ENCODE assay signal across 25 cellular contexts in genomic region chr18:51498085-51498855, GRCh38.
"Had no signal": no experiment of that assay in that cellular context is flagged by ENCODE, and none has a peak within 500 bp of the region (broad histone marks: within the 10 kb centered on the region; RNA-seq: fewer than 3 reads in every experiment).

No MANE protein-coding gene starts in this region.

- H3K27ac Mint-ChIP-seq: activated B cell treated with CpG ODN at 0.5 μM for 24 hours; activated CD4-positive, alpha-beta T cell treated with anti-CD3 and anti-CD28 coated beads, Interleukin-2, amount 10 ng/mL, durations not matched to agents 24 days and 14 days; activated naive CD4-positive, alpha-beta T cell treated with anti-CD3 and anti-CD28 coated beads, Interleukin-2, amount 50 U/mL, for 72 hours; activated naive CD8-positive, alpha-beta T cell treated with anti-CD3 and anti-CD28 coated beads, Interleukin-2, amount 50 U/mL, for 24 hours; T-helper 1 cell treated with Interleukin-12 subunit alpha and Interleukin-12 subunit beta and Interleukin-4 antibody, amounts not matched to agents 30 μg/mL and 1 μg/mL, for 36 hours had no signal

- H3K4me3 Mint-ChIP-seq: activated B cell treated with CpG ODN at 0.5 μM for 24 hours; activated CD4-positive, alpha-beta T cell treated with anti-CD3 and anti-CD28 coated beads, Interleukin-2, amount 10 ng/mL, durations not matched to agents 24 days and 14 days; activated naive CD8-positive, alpha-beta T cell treated with anti-CD3 and anti-CD28 coated beads, Interleukin-2, amount 50 U/mL, for 24 hours; activated T-cell treated with anti-CD3 and anti-CD28 coated beads, Interleukin-2, amount 50 U/mL, for 4 hours; central memory CD8-positive, alpha-beta T cell; T-helper 1 cell treated with Interleukin-12 subunit alpha and Interleukin-12 subunit beta and Interleukin-4 antibody, amounts not matched to agents 30 μg/mL and 1 μg/mL, for 36 hours had no signal

- DNase-seq: activated B cell treated with CpG ODN at 0.5 μM for 24 hours; activated CD4-positive, alpha-beta T cell treated with anti-CD3 and anti-CD28 coated beads for 1 hour; activated CD4-positive, alpha-beta T cell treated with anti-CD3 and anti-CD28 coated beads, Interleukin-2, amount 10 ng/mL, durations not matched to agents 24 days and 14 days; activated CD4-positive, alpha-beta T cell treated with anti-CD3 and anti-CD28 coated beads, Interleukin-2, amount 50 U/mL, for 48 hours; activated CD8-positive, alpha-beta memory T cell treated with anti-CD3 and anti-CD28 coated beads for 24 hours; activated effector memory CD4-positive, alpha-beta T cell treated with anti-CD3 and anti-CD28 coated beads, Interleukin-2, amount 50 U/mL, for 16 hours; activated naive CD4-positive, alpha-beta T cell treated with Interleukin-2 at 50 U/mL for 16 hours; activated naive CD8-positive, alpha-beta T cell treated with anti-CD3 and anti-CD28 coated beads, Interleukin-2, amount 50 U/mL, for 24 hours; activated T-cell treated with anti-CD3 and anti-CD28 coated beads, Interleukin-2, amount 50 U/mL, for 4 hours; amniotic stem cell; body of pancreas; NCI-H1092; NCI-H1694; NCI-H2029; NCI-H524 treated with DMSO at 0.1 percent for 48 hours; NCI-H774; NK-92 treated with Interleukin-12 subunit alpha and Interleukin-12 subunit beta, amount 100 ng/mL, for 24 hours; OCI-M1; SHP77 treated with DMSO at 0.1 percent for 48 hours; T-helper 9 cell had no signal

- H3K4me3 ChIP-seq: ascending aorta, body of pancreas had no signal

- H3K36me3 Mint-ChIP-seq: activated naive CD4-positive, alpha-beta T cell treated with anti-CD3 and anti-CD28 coated beads, Interleukin-2, amount 50 U/mL, for 72 hours had no signal

- H3K27me3 Mint-ChIP-seq: activated CD4-positive, alpha-beta T cell treated with anti-CD3 and anti-CD28 coated beads, Interleukin-2, amount 10 ng/mL, durations not matched to agents 24 days and 14 days had no signal

- ATAC-seq: activated naive CD4-positive, alpha-beta T cell treated with anti-CD3 and anti-CD28 coated beads, Interleukin-2, amount 50 U/mL, for 72 hours; activated naive CD8-positive, alpha-beta T cell treated with anti-CD3 and anti-CD28 coated beads, Interleukin-2, amount 50 U/mL, for 24 hours; activated T-cell treated with anti-CD3 and anti-CD28 coated beads, Interleukin-2, amount 50 U/mL, for 4 hours; body of pancreas; Panc1 had no signal

- H3K9me3 Mint-ChIP-seq: activated B cell treated with CpG ODN at 0.5 μM for 24 hours; activated CD4-positive, alpha-beta T cell treated with anti-CD3 and anti-CD28 coated beads, Interleukin-2, amount 10 ng/mL, durations not matched to agents 24 days and 14 days; activated naive CD4-positive, alpha-beta T cell treated with anti-CD3 and anti-CD28 coated beads, Interleukin-2, amount 50 U/mL, for 72 hours; activated naive CD8-positive, alpha-beta T cell treated with anti-CD3 and anti-CD28 coated beads, Interleukin-2, amount 50 U/mL, for 24 hours; activated T-cell treated with anti-CD3 and anti-CD28 coated beads, Interleukin-2, amount 50 U/mL, for 4 hours; central memory CD8-positive, alpha-beta T cell; T-helper 1 cell treated with Interleukin-12 subunit alpha and Interleukin-12 subunit beta and Interleukin-4 antibody, amounts not matched to agents 30 μg/mL and 1 μg/mL, for 36 hours had no signal

- H3K4me1 Mint-ChIP-seq: activated B cell treated with CpG ODN at 0.5 μM for 24 hours; activated CD4-positive, alpha-beta T cell treated with anti-CD3 and anti-CD28 coated beads, Interleukin-2, amount 10 ng/mL, durations not matched to agents 24 days and 14 days; activated naive CD8-positive, alpha-beta T cell treated with anti-CD3 and anti-CD28 coated beads, Interleukin-2, amount 50 U/mL, for 24 hours; central memory CD8-positive, alpha-beta T cell had no signal
